Comparison of ENCODE assay signal across 1 cellular context in genomic region chr1:192578144-192578909, GRCh38.
TF ChIP-seq lines count a peak whose summit lies in the region.

No MANE protein-coding gene starts in this region.

TF ChIP-seq in GM12878, 131 proteins besides CTCF, POLR2A, EP300 and RAD21 (continued from another document and continues in another):
- TF ChIP-seq, protein P1, sequence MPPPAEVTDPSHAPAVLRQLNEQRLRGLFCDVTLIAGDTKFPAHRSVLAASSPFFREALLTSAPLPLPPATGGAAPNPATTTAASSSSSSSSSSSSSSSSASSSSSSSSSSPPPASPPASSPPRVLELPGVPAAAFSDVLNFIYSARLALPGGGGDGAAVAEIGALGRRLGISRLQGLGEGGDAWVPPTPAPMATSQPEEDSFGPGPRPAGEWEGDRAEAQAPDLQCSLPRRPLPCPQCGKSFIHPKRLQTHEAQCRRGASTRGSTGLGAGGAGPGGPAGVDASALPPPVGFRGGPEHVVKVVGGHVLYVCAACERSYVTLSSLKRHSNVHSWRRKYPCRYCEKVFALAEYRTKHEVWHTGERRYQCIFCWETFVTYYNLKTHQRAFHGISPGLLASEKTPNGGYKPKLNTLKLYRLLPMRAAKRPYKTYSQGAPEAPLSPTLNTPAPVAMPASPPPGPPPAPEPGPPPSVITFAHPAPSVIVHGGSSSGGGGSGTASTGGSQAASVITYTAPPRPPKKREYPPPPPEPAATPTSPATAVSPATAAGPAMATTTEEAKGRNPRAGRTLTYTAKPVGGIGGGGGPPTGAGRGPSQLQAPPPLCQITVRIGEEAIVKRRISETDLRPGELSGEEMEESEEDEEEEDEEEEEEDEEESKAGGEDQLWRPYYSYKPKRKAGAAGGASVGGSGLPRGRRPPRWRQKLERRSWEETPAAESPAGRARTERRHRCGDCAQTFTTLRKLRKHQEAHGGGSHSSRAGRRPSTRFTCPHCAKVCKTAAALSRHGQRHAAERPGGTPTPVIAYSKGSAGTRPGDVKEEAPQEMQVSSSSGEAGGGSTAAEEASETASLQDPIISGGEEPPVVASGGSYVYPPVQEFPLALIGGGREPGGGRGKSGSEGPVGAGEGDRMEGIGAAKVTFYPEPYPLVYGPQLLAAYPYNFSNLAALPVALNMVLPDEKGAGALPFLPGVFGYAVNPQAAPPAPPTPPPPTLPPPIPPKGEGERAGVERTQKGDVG (CRISPR knock-in tag; IDR thresholded peaks at IDR 0.05) = peak; percentile 97
- TF ChIP-seq TCF3 (IDR thresholded peaks at IDR 0.05; ENCODE audit: borderline replicate concordance, insufficient read depth, low read depth, low read length) = 0 out of 2 replicates have a peak, but pooled peaks have one; percentile 29
- TF ChIP-seq SP1 (IDR thresholded peaks at IDR 0.05; ENCODE audit: low read depth, low read length) = no peak
- 0 out of 2 replicates have a peak, but pooled peaks have one; percentile 32 for TF ChIP-seq MAX (IDR thresholded peaks at IDR 0.05; ENCODE audit: low read depth, low read length)
- no peak for TF ChIP-seq HDGF (IDR thresholded peaks at IDR 0.05)
- no peak for TF ChIP-seq ASH2L (IDR thresholded peaks at IDR 0.05; ENCODE audit: borderline replicate concordance, low read depth)
- TF ChIP-seq POLR2AphosphoS2 (IDR thresholded peaks at IDR 0.05; ENCODE audit: low read depth, low read length) = peak; percentile 97
- peak; percentile 81; the same call in 1 of the 2 replicates for TF ChIP-seq MXI1 (IDR thresholded peaks at IDR 0.05; ENCODE audit: low read depth, low read length)
- TF ChIP-seq SUZ12 (IDR thresholded peaks at IDR 0.05; ENCODE audit: unreplicated experiment) = no peak
- TF ChIP-seq NBN (IDR thresholded peaks at IDR 0.05) = no peak
- peak; percentile 89 for TF ChIP-seq MYB (IDR thresholded peaks at IDR 0.05; ENCODE audit: borderline replicate concordance, low read depth, low read length)
- TF ChIP-seq IRF5 (IDR thresholded peaks at IDR 0.05; ENCODE audit: borderline replicate concordance) = no peak
- no peak for TF ChIP-seq HSF1 (IDR thresholded peaks at IDR 0.05; ENCODE audit: low read depth, low read length)
- TF ChIP-seq RCOR1 (conservative IDR thresholded peaks at IDR 0.05; ENCODE audit: low read depth, low read length) = 0 out of 2 replicates have a peak, but pooled peaks have one; percentile 78
- TF ChIP-seq EZH2 (IDR thresholded peaks at IDR 0.05; ENCODE audit: borderline replicate concordance, control insufficient read depth, low read depth, low read length) = no peak
- TF ChIP-seq BCLAF1 (IDR thresholded peaks at IDR 0.05) = peak; percentile 64
- TF ChIP-seq POLR2AphosphoS5 (IDR thresholded peaks at IDR 0.05; ENCODE audit: low read length) = peak; percentile 63; the same call in 1 of the 2 replicates
- TF ChIP-seq ZSCAN29 (IDR thresholded peaks at IDR 0.05) = peak; percentile 83
- TF ChIP-seq, protein P2, sequence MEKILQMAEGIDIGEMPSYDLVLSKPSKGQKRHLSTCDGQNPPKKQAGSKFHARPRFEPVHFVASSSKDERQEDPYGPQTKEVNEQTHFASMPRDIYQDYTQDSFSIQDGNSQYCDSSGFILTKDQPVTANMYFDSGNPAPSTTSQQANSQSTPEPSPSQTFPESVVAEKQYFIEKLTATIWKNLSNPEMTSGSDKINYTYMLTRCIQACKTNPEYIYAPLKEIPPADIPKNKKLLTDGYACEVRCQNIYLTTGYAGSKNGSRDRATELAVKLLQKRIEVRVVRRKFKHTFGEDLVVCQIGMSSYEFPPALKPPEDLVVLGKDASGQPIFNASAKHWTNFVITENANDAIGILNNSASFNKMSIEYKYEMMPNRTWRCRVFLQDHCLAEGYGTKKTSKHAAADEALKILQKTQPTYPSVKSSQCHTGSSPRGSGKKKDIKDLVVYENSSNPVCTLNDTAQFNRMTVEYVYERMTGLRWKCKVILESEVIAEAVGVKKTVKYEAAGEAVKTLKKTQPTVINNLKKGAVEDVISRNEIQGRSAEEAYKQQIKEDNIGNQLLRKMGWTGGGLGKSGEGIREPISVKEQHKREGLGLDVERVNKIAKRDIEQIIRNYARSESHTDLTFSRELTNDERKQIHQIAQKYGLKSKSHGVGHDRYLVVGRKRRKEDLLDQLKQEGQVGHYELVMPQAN (conservative IDR thresholded peaks at IDR 0.05) = peak; percentile 36; the same call in 1 of the 2 replicates
- peak; percentile 97 for TF ChIP-seq BACH1 (IDR thresholded peaks at IDR 0.05; ENCODE audit: borderline replicate concordance)
- TF ChIP-seq CUX1 (IDR thresholded peaks at IDR 0.05; ENCODE audit: insufficient replicate concordance, low read depth, low read length) = no peak
- no peak for TF ChIP-seq CBX5 (IDR thresholded peaks at IDR 0.05; ENCODE audit: low read depth)
- no peak for TF ChIP-seq ESRRA (IDR thresholded peaks at IDR 0.05; ENCODE audit: low read length)
- TF ChIP-seq SKIL (IDR thresholded peaks at IDR 0.05; ENCODE audit: low read depth, poor library complexity, severe bottlenecking) = no peak
- TF ChIP-seq TBL1XR1 (IDR thresholded peaks at IDR 0.05; ENCODE audit: low read depth, low read length) = 0 out of 2 replicates have a peak, but pooled peaks have one; percentile 45
- TF ChIP-seq PRDM15 (CRISPR knock-in tag; IDR thresholded peaks at IDR 0.05) = peak; percentile 98
- no peak for TF ChIP-seq STAT3 (IDR thresholded peaks at IDR 0.05; ENCODE audit: low read depth, low read length)
- no peak for TF ChIP-seq IKZF1 (conservative IDR thresholded peaks at IDR 0.05)
